ENCODE assay signal across 19 cellular contexts in the genomic region with DNA sequence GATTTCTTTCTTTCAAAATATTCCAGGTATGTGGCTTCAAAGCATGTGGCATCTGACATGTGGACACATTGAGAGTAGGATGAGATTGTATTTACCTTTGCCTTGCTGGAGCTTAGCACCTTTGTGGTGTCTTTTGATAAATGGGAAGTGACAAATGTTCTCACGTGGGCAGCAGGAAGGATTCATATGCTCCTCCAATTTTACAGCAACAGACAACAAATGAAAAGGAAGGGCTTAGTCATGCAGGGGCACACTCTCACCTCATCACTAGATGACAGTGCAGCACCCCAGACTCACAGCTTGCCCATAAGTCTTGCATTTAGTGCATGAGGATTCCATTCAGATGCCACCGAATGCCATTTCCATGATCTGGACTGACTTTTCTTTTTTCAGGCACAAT. TPM values are rescaled to one million over a fixed set of nuclear protein-coding genes. Genes with fewer than 3 reads are reported as not detected.
"Had no signal": no experiment of that assay in that cellular context is flagged by ENCODE, and none has a peak within 500 bp of the region (broad histone marks: within the 10 kb centered on the region; RNA-seq: fewer than 3 reads in every experiment).

No MANE protein-coding gene starts in this region.

- H3K27ac ChIP-seq: body of pancreas, right atrium auricular region had no signal

- DNase-seq: activated CD4-positive, CD25-positive, alpha-beta regulatory T cell treated with anti-CD3 and anti-CD28 coated beads, Interleukin-2, amount 50 U/mL, for 72 hours; activated CD8-positive, alpha-beta memory T cell treated with anti-CD3 and anti-CD28 coated beads, Interleukin-2, amount 50 U/mL, for 48 hours; activated naive CD4-positive, alpha-beta T cell treated with anti-CD3 and anti-CD28 coated beads, Interleukin-2, amount 50 U/mL, for 16 hours; amniotic stem cell; body of pancreas; glutamatergic neuron; immature natural killer cell; left cardiac atrium; naive thymus-derived CD8-positive, alpha-beta T cell; stimulated activated naive CD4-positive, alpha-beta T cell had no signal

- H3K27ac Mint-ChIP-seq: activated CD8-positive, alpha-beta T cell treated with anti-CD3 and anti-CD28 coated beads for 36 hours; dendritic cell treated with granulocyte-macrophage colony-stimulating factor and Interleukin-4, amounts not matched to agents 40 ng/mL and 50 ng/mL, for 4 days; immature natural killer cell; T-helper 2 cell treated with Interferon-gamma antibody and Interleukin-4, amounts not matched to agents 5 μg/mL and 100 μg/mL, for 36 hours; type B pancreatic cell had no signal

- H3K4me3 ChIP-seq: body of pancreas, lung, right atrium auricular region, smooth muscle cell had no signal

- H3K9me3 Mint-ChIP-seq: activated CD8-positive, alpha-beta T cell treated with anti-CD3 and anti-CD28 coated beads for 36 hours; dendritic cell treated with granulocyte-macrophage colony-stimulating factor and Interleukin-4, amounts not matched to agents 40 ng/mL and 50 ng/mL, for 4 days; immature natural killer cell; naive thymus-derived CD8-positive, alpha-beta T cell; T-helper 2 cell treated with Interferon-gamma antibody and Interleukin-4, amounts not matched to agents 5 μg/mL and 100 μg/mL, for 36 hours; type B pancreatic cell had no signal

- H3K27me3 ChIP-seq: body of pancreas, right atrium auricular region had no signal

- H3K36me3 Mint-ChIP-seq: immature natural killer cell; naive thymus-derived CD8-positive, alpha-beta T cell; type B pancreatic cell had no signal

- H3K9me3 ChIP-seq: body of pancreas had no signal

- H3K4me3 Mint-ChIP-seq: activated CD8-positive, alpha-beta T cell treated with anti-CD3 and anti-CD28 coated beads for 36 hours; dendritic cell treated with granulocyte-macrophage colony-stimulating factor and Interleukin-4, amounts not matched to agents 40 ng/mL and 50 ng/mL, for 4 days; immature natural killer cell; naive thymus-derived CD8-positive, alpha-beta T cell; T-helper 2 cell treated with Interferon-gamma antibody and Interleukin-4, amounts not matched to agents 5 μg/mL and 100 μg/mL, for 36 hours; type B pancreatic cell had no signal

- H3K27me3 Mint-ChIP-seq: dendritic cell treated with granulocyte-macrophage colony-stimulating factor and Interleukin-4, amounts not matched to agents 40 ng/mL and 50 ng/mL, for 4 days had no signal

- H3K4me2 ChIP-seq: smooth muscle cell had no signal

- H3K4me1 Mint-ChIP-seq: immature natural killer cell; naive thymus-derived CD8-positive, alpha-beta T cell had no signal

- H3K36me3 ChIP-seq: right atrium auricular region had no signal

RNA-seq across cellular contexts. Expression of a gene that starts 39.8 kb away (rescaled TPM):
- total RNA-seq: activated CD8-positive, alpha-beta T cell treated with anti-CD3 and anti-CD28 coated beads for 36 hours; fibroblast of villous mesenchyme; left cardiac atrium; lung; mononuclear cell; naive thymus-derived CD8-positive, alpha-beta T cell; right atrium auricular region; smooth muscle cell had no signal
- polyA plus RNA-seq: immature natural killer cell; naive thymus-derived CD8-positive, alpha-beta T cell; smooth muscle cell had no signal
